Comparison of ENCODE assay signal across 16 cellular contexts in the genomic region with DNA sequence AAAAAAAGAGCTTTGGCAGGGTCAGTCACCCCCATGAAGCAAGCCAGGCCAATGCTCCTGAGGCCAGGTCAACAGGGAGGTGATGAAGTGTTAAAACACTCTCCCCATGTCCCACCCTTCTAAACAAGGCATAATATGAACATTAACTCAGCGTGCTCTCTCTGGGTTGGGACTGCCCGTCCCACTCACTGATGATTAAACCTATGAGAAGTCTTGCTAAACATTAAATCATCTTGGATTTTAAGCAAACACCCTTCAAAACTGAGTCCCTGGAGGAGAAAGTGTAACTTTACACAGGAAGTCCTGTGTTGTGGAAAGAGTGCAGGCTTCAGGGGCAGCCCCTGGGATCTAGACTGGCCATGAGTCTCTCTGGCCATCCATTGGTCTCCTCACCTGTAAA.
DNase-seq lines count a peak whose midpoint lies in the region; ATAC-seq and TF ChIP-seq lines count a peak whose summit lies in the region.
"Had no signal": no experiment of that assay in that cellular context is flagged by ENCODE, and none has a peak within 500 bp of the region (broad histone marks: within the 10 kb centered on the region; RNA-seq: fewer than 3 reads in every experiment).

No MANE protein-coding gene starts in this region.

- no peak overlapping the region for H3K27ac ChIP-seq in left lung
- H3K27ac ChIP-seq in dorsolateral prefrontal cortex: no peak overlapping the region
- no peak overlapping the region for H3K27ac ChIP-seq in mammary epithelial cell (ENCODE audit: insufficient read depth, low read depth, low read length)
- H3K27ac ChIP-seq: SJCRH30, thoracic aorta had no signal

- 62% methylated on average over 2 of the region's 2 CpGs for WGBS in mammary epithelial cell (ENCODE audit: low coverage, missing lambda C conversion rate)

- DNase-seq in Caki2 (ENCODE audit: low read depth): peak; percentile 39
- peak; percentile 78 for DNase-seq in HCEC 1CT
- peak; percentile 50 for DNase-seq in dedifferentiated amniotic fluid mesenchymal stem cell (ENCODE audit: extremely low spot score)
- DNase-seq in left lung: no peak
- no peak for DNase-seq in dorsolateral prefrontal cortex
- no peak for DNase-seq in NCI-H2081 treated with DMSO at 0.1 percent for 48 hours (lab: John Stamatoyannopoulos, UW)
- DNase-seq in mammary epithelial cell: no peak
- DNase-seq: activated CD4-positive, alpha-beta T cell treated with anti-CD3 and anti-CD28 coated beads, Interleukin-2, amount 10 ng/mL, durations not matched to agents 24 days and 14 days; aorta; foreskin melanocyte; NCI-H146; NCI-H446; nephron progenitor cell; SJCRH30; T1000 had no signal

- H2AFZ ChIP-seq in mammary epithelial cell (ENCODE audit: low read depth, low read length): no peak overlapping the region

- H3K27me3 ChIP-seq in left lung (no peaks in the 10 kb centered on the region), dorsolateral prefrontal cortex (no peaks in the 10 kb centered on the region), mammary epithelial cell (ENCODE audit: insufficient read depth, low read length) (no peaks in the 10 kb centered on the region)
- H3K27me3 ChIP-seq: SJCRH30 had no signal

- in situ Hi-C loops in Caki2 (cut with HindIII; ENCODE audit: low pct_unique_long_range_greater_than_20kb, low sequenced_read_pairs) (no loop called here), mammary epithelial cell (cut with MboI; ENCODE audit: low sequenced_read_pairs in 2 of 2) (no loop called here)

- intact Hi-C loops in left lung (cut with DNase I) (no loop called here), dorsolateral prefrontal cortex (cut with DNase I) (no loop called here), mammary epithelial cell (cut with micrococcal nuclease) (no loop called here)

- H3K9me3 ChIP-seq in left lung (no peaks in the 10 kb centered on the region), mammary epithelial cell (replicated peaks; ENCODE audit: insufficient read depth, low read length) (no peaks in the 10 kb centered on the region)
- H3K9me3 ChIP-seq: SJCRH30, thoracic aorta had no signal

- peak; percentile 80 for ATAC-seq in left lung

- no peak overlapping the region for H3K9ac ChIP-seq in mammary epithelial cell (ENCODE audit: insufficient read depth, low read length)

- CTCF ChIA-PET in mammary epithelial cell (lab: Charles Lee; ENCODE audit: low non-redundant PET): no interaction called here

- no peaks in the 10 kb centered on the region for H3K4me1 ChIP-seq in left lung
- H3K4me1 ChIP-seq in mammary epithelial cell (ENCODE audit: insufficient read depth, low read length): peaks cover 10% of the 10 kb centered on the region
- H3K4me1 ChIP-seq: SJCRH30 had no signal

- TF ChIP-seq CTCF in left lung (IDR thresholded peaks at IDR 0.05) (no peak), dorsolateral prefrontal cortex (IDR thresholded peaks at IDR 0.05 in 54 of 56, conservative IDR thresholded peaks at IDR 0.05 in 2 of 56; ENCODE audit: low read depth in 1 of 56, partially characterized antibody in 56 of 56) (no peak), mammary epithelial cell (conservative IDR thresholded peaks at IDR 0.05 in 1 of 2, IDR thresholded peaks at IDR 0.05 in 1 of 2; ENCODE audit: extremely low read depth in 1 of 2, insufficient read depth in 1 of 2, low read depth in 1 of 2, low read length in 2 of 2) (no peak)

- H3K4me2 ChIP-seq in mammary epithelial cell (ENCODE audit: insufficient read depth, low read depth, low read length): no peak overlapping the region

- H4K20me1 ChIP-seq in mammary epithelial cell (ENCODE audit: insufficient read depth, low read length): no peaks in the 10 kb centered on the region

- dilution Hi-C loops in mammary epithelial cell (cut with HindIII; ENCODE audit: low sequenced_read_pairs): no loop called here

- no peaks in the 10 kb centered on the region for H3K79me2 ChIP-seq in mammary epithelial cell (ENCODE audit: insufficient read depth, low read length)

- no TSS peak for BruUV-seq in mammary epithelial cell (replicated peaks; lab: Mats Ljungman, UMichigan)

- no peaks in the 10 kb centered on the region for H3K36me3 ChIP-seq in left lung
- no peaks in the 10 kb centered on the region for H3K36me3 ChIP-seq in mammary epithelial cell (ENCODE audit: insufficient read depth, low read length)
- H3K36me3 ChIP-seq: SJCRH30, thoracic aorta had no signal

- H3K4me3 ChIP-seq in left lung: no peak overlapping the region
- H3K4me3 ChIP-seq in dorsolateral prefrontal cortex: no peak overlapping the region
- H3K4me3 ChIP-seq in mammary epithelial cell (replicated peaks in 1 of 3; ENCODE audit: insufficient read depth in 1 of 3, low read depth in 2 of 3, low read length in 3 of 3): no peak overlapping the region
- H3K4me3 ChIP-seq: SJCRH30, thoracic aorta had no signal

Comparison
In these comparisons a context has a peak if more than half of its experiments do, and no peak if none do; other contexts are left out.
1. DNase-seq: peak in Caki2 (single experiment), HCEC 1CT (single experiment) and dedifferentiated amniotic fluid mesenchymal stem cell (single experiment); none in left lung (0 of 2), dorsolateral prefrontal cortex (0 of 10), NCI-H2081 treated with DMSO at 0.1 percent for 48 hours (single experiment) and mammary epithelial cell (single experiment).